In the genomic region with DNA sequence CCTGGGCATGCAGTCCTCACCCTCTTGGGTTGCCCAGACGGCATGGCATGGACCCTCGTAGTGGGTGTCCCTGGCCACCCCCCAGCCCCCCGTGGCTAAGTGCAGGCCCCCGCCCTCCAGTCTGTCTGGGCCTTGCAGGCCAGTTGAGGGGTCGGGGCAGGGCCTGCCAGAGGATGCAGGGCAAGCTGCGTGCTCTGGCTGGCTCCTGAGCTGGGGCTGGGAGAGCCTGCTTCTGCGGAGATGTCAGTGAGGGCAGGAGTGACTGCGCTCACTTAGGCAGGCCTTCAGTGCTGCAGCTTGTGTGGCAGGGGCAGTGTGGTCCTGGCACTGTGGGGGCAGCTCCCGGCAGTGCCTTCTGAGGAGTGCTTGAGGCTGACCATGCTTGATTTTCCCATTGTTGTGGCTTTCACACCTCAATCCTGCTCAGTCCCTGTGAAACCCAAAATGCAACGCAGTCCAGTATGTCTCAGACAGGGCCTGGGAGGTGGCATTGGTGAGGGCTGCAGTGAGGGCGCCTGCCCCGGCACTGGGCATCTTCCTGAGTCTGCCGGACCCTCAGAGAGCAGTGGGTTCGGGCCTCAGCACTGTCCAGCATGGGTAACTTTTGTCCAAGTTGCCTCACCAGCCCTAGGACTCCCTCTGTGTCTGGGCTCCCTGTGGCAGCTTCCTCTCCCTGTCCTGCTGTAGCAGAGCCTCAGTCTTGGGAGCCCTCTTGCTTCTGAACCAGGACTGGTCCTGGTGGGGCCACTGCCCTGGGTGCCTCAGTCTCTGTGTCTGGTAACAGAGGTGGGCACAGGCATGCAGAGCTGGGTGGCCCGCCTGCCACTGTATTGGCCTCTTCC, we compare ENCODE assay signal across 14 cellular contexts.
DNase-seq lines count a peak whose midpoint lies in the region; ATAC-seq and TF ChIP-seq lines count a peak whose summit lies in the region.
"Had no signal": no experiment of that assay in that cellular context is flagged by ENCODE, and none has a peak within 500 bp of the region (broad histone marks: within the 10 kb centered on the region; RNA-seq: fewer than 3 reads in every experiment).

No MANE protein-coding gene starts in this region.

- H3K4me3 ChIP-seq in WERI-Rb-1 (ENCODE audit: low read depth, low read length) (no peak overlapping the region), left ventricle myocardium inferior (no peak overlapping the region), psoas muscle (no peak overlapping the region)
- H3K4me3 ChIP-seq: lung had no signal

- DNase-seq in activated CD4-positive, alpha-beta T cell treated with anti-CD3 and anti-CD28 coated beads for 36 hours: peak; percentile 1
- no peak for DNase-seq in activated CD4-positive, alpha-beta T cell treated with anti-CD3 and anti-CD28 coated beads, Interleukin-2, amount 50 U/mL, for 4 hours
- DNase-seq in WERI-Rb-1: peak; percentile 20
- DNase-seq in left ventricle myocardium inferior: peak; percentile 8
- peak; percentile 8 to 34 for DNase-seq in psoas muscle
- no peak for DNase-seq in anterior cingulate cortex (lab: John Stamatoyannopoulos, UW)
- no peak for DNase-seq in dedifferentiated amniotic fluid mesenchymal stem cell (ENCODE audit: extremely low spot score)
- DNase-seq: activated CD4-positive, alpha-beta T cell treated with anti-CD3 and anti-CD28 coated beads, Interleukin-2, amount 50 U/mL, for 48 hours; DMS53; foreskin fibroblast; NCI-H1092 treated with DMSO at 0.1 percent for 48 hours; NCI-H69 had no signal

- H3K27ac Mint-ChIP-seq in activated CD4-positive, alpha-beta T cell treated with anti-CD3 and anti-CD28 coated beads for 36 hours: no peak overlapping the region

- WGBS in psoas muscle, 3 donors: 80 to 81% (median 80%) methylated on average over 15 of the region's 15 CpGs

- peaks cover 20% of the 10 kb centered on the region for H3K36me3 ChIP-seq in WERI-Rb-1
- H3K36me3 ChIP-seq in left ventricle myocardium inferior: peaks cover 42% of the 10 kb centered on the region
- peaks cover 0 to 50% of the 10 kb centered on the region in 2 donors for H3K36me3 ChIP-seq in psoas muscle (ENCODE audit: insufficient read depth in 1 of 2, low read depth in 1 of 2)

- peaks cover 9% of the 10 kb centered on the region for H3K36me3 Mint-ChIP-seq in activated CD4-positive, alpha-beta T cell treated with anti-CD3 and anti-CD28 coated beads for 36 hours (ENCODE audit: low read depth)

- POLR2A ChIA-PET in activated CD4-positive, alpha-beta T cell treated with anti-CD3 and anti-CD28 coated beads for 36 hours (lab: Charles Lee): no interaction called here

- CTCF ChIA-PET in activated CD4-positive, alpha-beta T cell treated with anti-CD3 and anti-CD28 coated beads for 36 hours (lab: Charles Lee): interaction anchor here (0.6 kb wide), 2 partner anchors 152 to 573 kb away, joined by 3 read pairs; no protein-coding TSS in a partner anchor

- H3K27me3 Mint-ChIP-seq in activated CD4-positive, alpha-beta T cell treated with anti-CD3 and anti-CD28 coated beads for 36 hours: no peaks in the 10 kb centered on the region

- ATAC-seq in activated CD4-positive, alpha-beta T cell treated with anti-CD3 and anti-CD28 coated beads for 36 hours: no peak
- ATAC-seq in psoas muscle: peak in 1 of 4 donors; percentile 4
- ATAC-seq in GM18511 (IDR thresholded peaks at IDR 0.05; ENCODE audit: unreplicated experiment): no peak

- no peaks in the 10 kb centered on the region for H3K9me3 Mint-ChIP-seq in activated CD4-positive, alpha-beta T cell treated with anti-CD3 and anti-CD28 coated beads for 36 hours (ENCODE audit: low read depth)

- H3K27me3 ChIP-seq in WERI-Rb-1 (ENCODE audit: insufficient read depth, low read depth, severe bottlenecking): no peaks in the 10 kb centered on the region
- H3K27me3 ChIP-seq in left ventricle myocardium inferior (ENCODE audit: low read depth): no peaks in the 10 kb centered on the region
- no peaks in the 10 kb centered on the region for H3K27me3 ChIP-seq in psoas muscle (ENCODE audit: insufficient read depth in 3 of 3, low read length in 2 of 3)

- no peak overlapping the region for H3K4me3 Mint-ChIP-seq in activated CD4-positive, alpha-beta T cell treated with anti-CD3 and anti-CD28 coated beads for 36 hours

- TF ChIP-seq CTCF in WERI-Rb-1 (IDR thresholded peaks at IDR 0.05; ENCODE audit: low read depth, low read length) (no peak), left ventricle myocardium inferior (IDR thresholded peaks at IDR 0.05; ENCODE audit: borderline replicate concordance) (no peak), psoas muscle (IDR thresholded peaks at IDR 0.05) (no peak)

- H3K27ac ChIP-seq in WERI-Rb-1 (peak overlapping the region; percentile 93), left ventricle myocardium inferior (replicated peaks) (no peak overlapping the region), psoas muscle (no peak overlapping the region)

- H3K9me3 ChIP-seq in WERI-Rb-1 (ENCODE audit: severe bottlenecking) (no peaks in the 10 kb centered on the region), left ventricle myocardium inferior (replicated peaks) (no peaks in the 10 kb centered on the region), psoas muscle (no peaks in the 10 kb centered on the region)

- no peaks in the 10 kb centered on the region for H3K4me1 Mint-ChIP-seq in activated CD4-positive, alpha-beta T cell treated with anti-CD3 and anti-CD28 coated beads for 36 hours

- intact Hi-C loops in activated CD4-positive, alpha-beta T cell treated with anti-CD3 and anti-CD28 coated beads for 36 hours (cut with DNase I, micrococcal nuclease): no loop called here
- intact Hi-C loops in left ventricle myocardium inferior (cut with micrococcal nuclease): no loop called here
- intact Hi-C loops in psoas muscle (cut with DNase I): no loop called here

- peaks cover 9% of the 10 kb centered on the region for H3K4me1 ChIP-seq in left ventricle myocardium inferior
- no peaks in the 10 kb centered on the region for H3K4me1 ChIP-seq in psoas muscle

Comparison
In these comparisons a context has a peak if more than half of its experiments do, and no peak if none do; other contexts are left out.
1. DNase-seq: peak in activated CD4-positive, alpha-beta T cell treated with anti-CD3 and anti-CD28 coated beads for 36 hours (single experiment), WERI-Rb-1 (single experiment), left ventricle myocardium inferior (single experiment) and psoas muscle (2 of 2); none in activated CD4-positive, alpha-beta T cell treated with anti-CD3 and anti-CD28 coated beads, Interleukin-2, amount 50 U/mL, for 4 hours (0 of 2), anterior cingulate cortex (0 of 58) and dedifferentiated amniotic fluid mesenchymal stem cell (single experiment).